21 cellular contexts compared by ENCODE assay signal in genomic region chr22:21803859-21804258, GRCh38.
DNase-seq lines count a peak whose midpoint lies in the region; ATAC-seq lines count a peak whose summit lies in the region.
"Had no signal": no experiment of that assay in that cellular context is flagged by ENCODE, and none has a peak within 500 bp of the region (broad histone marks: within the 10 kb centered on the region; RNA-seq: fewer than 3 reads in every experiment).

No MANE protein-coding gene starts in this region.

- no peak overlapping the region for H3K4me3 Mint-ChIP-seq in activated T-cell treated with anti-CD3 and anti-CD28 coated beads, Interleukin-2, amount 50 U/mL, for 72 hours
- no peak overlapping the region for H3K4me3 Mint-ChIP-seq in central memory CD8-positive, alpha-beta T cell
- no peak overlapping the region for H3K4me3 Mint-ChIP-seq in stimulated activated effector memory CD8-positive, alpha-beta T cell treated with anti-CD3 and anti-CD28 coated beads, Interleukin-12 subunit alpha, Interleukin-12 subunit beta, amount 100 ng/mL, for 72 hours
- H3K4me3 Mint-ChIP-seq in naive thymus-derived CD8-positive, alpha-beta T cell, result no peak overlapping the region
- H3K4me3 Mint-ChIP-seq: B cell; CD4-positive, CD25-positive, alpha-beta regulatory T cell; HFFc6 had no signal

- peak overlapping the region; percentile 11 for H3K27ac Mint-ChIP-seq in activated T-cell treated with anti-CD3 and anti-CD28 coated beads, Interleukin-2, amount 50 U/mL, for 72 hours
- peak overlapping the region; percentile 46 for H3K27ac Mint-ChIP-seq in central memory CD8-positive, alpha-beta T cell (ENCODE audit: low read depth)
- peak overlapping the region; percentile 26 for H3K27ac Mint-ChIP-seq in stimulated activated effector memory CD8-positive, alpha-beta T cell treated with anti-CD3 and anti-CD28 coated beads, Interleukin-12 subunit alpha, Interleukin-12 subunit beta, amount 100 ng/mL, for 72 hours
- H3K27ac Mint-ChIP-seq in naive thymus-derived CD8-positive, alpha-beta T cell, result peak overlapping the region in 4 of 10 donors; percentile 11 to 87 (median 26)
- H3K27ac Mint-ChIP-seq: B cell; CD4-positive, CD25-positive, alpha-beta regulatory T cell; HFFc6 had no signal

- DNase-seq in activated T-cell treated with anti-CD3 and anti-CD28 coated beads, Interleukin-2, amount 50 U/mL, for 72 hours, result no peak
- no peak for DNase-seq in activated T-cell treated with anti-CD3 and anti-CD28 coated beads for 4 hours
- DNase-seq in central memory CD8-positive, alpha-beta T cell (ENCODE audit: low spot score in 2 of 2), result no peak
- DNase-seq in stimulated activated effector memory CD8-positive, alpha-beta T cell treated with anti-CD3 and anti-CD28 coated beads, Interleukin-12 subunit alpha, Interleukin-12 subunit beta, amount 100 ng/mL, for 72 hours (ENCODE audit: low spot score in 2 of 2), result no peak
- no peak for DNase-seq in naive thymus-derived CD8-positive, alpha-beta T cell
- DNase-seq in NCI-H2029 (lab: John Stamatoyannopoulos, UW), result no peak
- DNase-seq: 8988T; Caco-2; CD4-positive, CD25-positive, alpha-beta regulatory T cell; DMS153; GDM1; HFFc6; NCI-H1417; NCI-H187; NCI-H2227 treated with DMSO at 0.1 percent for 48 hours; NCI-H510A treated with DMSO at 0.1 percent for 48 hours; NCI-H774 had no signal

- POLR2A ChIA-PET in naive thymus-derived CD8-positive, alpha-beta T cell (lab: Charles Lee), result no interaction called here

- no peaks in the 10 kb centered on the region for H3K9me3 Mint-ChIP-seq in activated T-cell treated with anti-CD3 and anti-CD28 coated beads, Interleukin-2, amount 50 U/mL, for 72 hours
- H3K9me3 Mint-ChIP-seq in central memory CD8-positive, alpha-beta T cell, result no peaks in the 10 kb centered on the region
- no peaks in the 10 kb centered on the region for H3K9me3 Mint-ChIP-seq in stimulated activated effector memory CD8-positive, alpha-beta T cell treated with anti-CD3 and anti-CD28 coated beads, Interleukin-12 subunit alpha, Interleukin-12 subunit beta, amount 100 ng/mL, for 72 hours
- H3K9me3 Mint-ChIP-seq in naive thymus-derived CD8-positive, alpha-beta T cell, result no peaks in the 10 kb centered on the region
- H3K9me3 Mint-ChIP-seq: HFFc6 had no signal

- H3K4me1 Mint-ChIP-seq in activated T-cell treated with anti-CD3 and anti-CD28 coated beads, Interleukin-2, amount 50 U/mL, for 72 hours (ENCODE audit: low read depth), result peaks cover 5% of the 10 kb centered on the region
- H3K4me1 Mint-ChIP-seq in central memory CD8-positive, alpha-beta T cell, result peaks cover 38% of the 10 kb centered on the region
- H3K4me1 Mint-ChIP-seq in stimulated activated effector memory CD8-positive, alpha-beta T cell treated with anti-CD3 and anti-CD28 coated beads, Interleukin-12 subunit alpha, Interleukin-12 subunit beta, amount 100 ng/mL, for 72 hours, result peaks cover 26% of the 10 kb centered on the region
- H3K4me1 Mint-ChIP-seq in naive thymus-derived CD8-positive, alpha-beta T cell, result peaks cover 5 to 11% (median 7%) of the 10 kb centered on the region in 4 donors

- peak overlapping the region; percentile 23 for H3K27ac ChIP-seq in layer of hippocampus (ENCODE audit: low read depth, low read length)

- H3K27me3 ChIP-seq in layer of hippocampus (ENCODE audit: control insufficient read depth, insufficient read depth, low read length), result no peaks in the 10 kb centered on the region

- ATAC-seq in activated T-cell treated with anti-CD3 and anti-CD28 coated beads, Interleukin-2, amount 50 U/mL, for 72 hours (replicated peaks in 1 of 2), result no peak
- ATAC-seq in central memory CD8-positive, alpha-beta T cell (replicated peaks; ENCODE audit: extremely low read depth, poor library complexity, severe bottlenecking), result no peak
- ATAC-seq in stimulated activated effector memory CD8-positive, alpha-beta T cell treated with anti-CD3 and anti-CD28 coated beads, Interleukin-12 subunit alpha, Interleukin-12 subunit beta, amount 100 ng/mL, for 72 hours, result no peak
- no peak for ATAC-seq in activated CD4-positive, CD25-positive, alpha-beta regulatory T cell treated with anti-CD3 and anti-CD28 coated beads, Interleukin-2, amount 50 U/mL, for 24 hours
- no peak for ATAC-seq in naive thymus-derived CD8-positive, alpha-beta T cell
- ATAC-seq: Right ventricle myocardium inferior had no signal

- H3K27me3 Mint-ChIP-seq in activated T-cell treated with anti-CD3 and anti-CD28 coated beads, Interleukin-2, amount 50 U/mL, for 72 hours (ENCODE audit: low read depth), result no peaks in the 10 kb centered on the region
- H3K27me3 Mint-ChIP-seq in central memory CD8-positive, alpha-beta T cell, result no peaks in the 10 kb centered on the region
- H3K27me3 Mint-ChIP-seq in naive thymus-derived CD8-positive, alpha-beta T cell, result no peaks in the 10 kb centered on the region
- H3K27me3 Mint-ChIP-seq: B cell; CD4-positive, CD25-positive, alpha-beta regulatory T cell had no signal

- peaks cover 9 to 29% of the 10 kb centered on the region in 2 donors for H3K36me3 Mint-ChIP-seq in activated T-cell treated with anti-CD3 and anti-CD28 coated beads, Interleukin-2, amount 50 U/mL, for 72 hours (ENCODE audit: insufficient read depth in 2 of 2)
- H3K36me3 Mint-ChIP-seq in central memory CD8-positive, alpha-beta T cell (ENCODE audit: insufficient read depth), result peaks cover 62% of the 10 kb centered on the region
- H3K36me3 Mint-ChIP-seq in stimulated activated effector memory CD8-positive, alpha-beta T cell treated with anti-CD3 and anti-CD28 coated beads, Interleukin-12 subunit alpha, Interleukin-12 subunit beta, amount 100 ng/mL, for 72 hours, result peaks cover 76% of the 10 kb centered on the region
- peaks cover 6 to 85% (median 38%) of the 10 kb centered on the region in 3 donors for H3K36me3 Mint-ChIP-seq in naive thymus-derived CD8-positive, alpha-beta T cell
